11 cellular contexts compared by ENCODE assay signal in the genomic region with DNA sequence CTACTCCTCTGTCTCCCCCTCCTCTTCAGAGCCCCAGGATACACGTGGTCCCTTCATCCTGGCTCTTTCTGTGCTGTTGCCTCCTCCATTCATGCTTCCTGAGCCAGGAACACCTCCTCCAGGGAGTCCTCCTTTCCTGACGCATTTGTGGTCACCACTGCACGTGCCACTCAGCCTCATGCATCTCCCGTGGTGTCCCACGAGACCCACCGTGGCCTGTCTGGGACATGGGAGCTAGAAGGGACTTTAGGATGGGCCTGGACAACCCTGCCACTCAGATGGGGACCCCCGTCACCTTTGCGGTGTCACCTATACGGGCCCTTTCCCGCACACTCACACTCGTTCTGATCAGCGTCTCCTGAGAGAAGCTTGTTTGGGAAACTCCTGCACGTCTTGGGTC. TPM values are rescaled to one million over a fixed set of nuclear protein-coding genes. Genes with fewer than 3 reads are reported as not detected.
DNase-seq lines count a peak whose midpoint lies in the region; ATAC-seq lines count a peak whose summit lies in the region.
"Had no signal": no experiment of that assay in that cellular context is flagged by ENCODE, and none has a peak within 500 bp of the region (broad histone marks: within the 10 kb centered on the region; RNA-seq: fewer than 3 reads in every experiment).

No MANE protein-coding gene starts in this region.

- no peak for DNase-seq in activated naive CD8-positive, alpha-beta T cell treated with anti-CD3 and anti-CD28 coated beads, Interleukin-2, amount 10 ng/mL, durations not matched to agents 7 days and 5 days
- no peak for DNase-seq in NCI-H2029 (lab: John Stamatoyannopoulos, UW)
- DNase-seq in DMS 273 treated with DMSO at 0.1 percent for 48 hours (lab: John Stamatoyannopoulos, UW) = no peak
- DNase-seq: stimulated activated CD4-positive, alpha-beta T cell treated with anti-CD3 and anti-CD28 coated beads, Interleukin-2, amount 100 ng/mL, for 24 hours had no signal

- no peaks in the 10 kb centered on the region for H3K9me3 ChIP-seq in KOPT-K1 (ENCODE audit: insufficient read depth, low read length, poor library complexity, severe bottlenecking)

- H3K27me3 Mint-ChIP-seq in activated naive CD8-positive, alpha-beta T cell treated with anti-CD3 and anti-CD28 coated beads, Interleukin-2, amount 10 ng/mL, durations not matched to agents 7 days and 5 days = no peaks in the 10 kb centered on the region
- no peaks in the 10 kb centered on the region for H3K27me3 Mint-ChIP-seq in stimulated activated memory B cell treated with anti-CD40 and anti-IgM and Interleukin-4, amounts not matched to agents 10 μg/mL and 1 μg/mL and 100 μg/mL, for 72 hours

- H3K27ac ChIP-seq in KOPT-K1 (ENCODE audit: low read depth, low read length, poor library complexity, severe bottlenecking) = peak overlapping the region; percentile 21
- peak overlapping the region; percentile 72 for H3K27ac ChIP-seq in layer of hippocampus (ENCODE audit: low read depth, low read length)

- ATAC-seq in activated naive CD8-positive, alpha-beta T cell treated with anti-CD3 and anti-CD28 coated beads, Interleukin-2, amount 10 ng/mL, durations not matched to agents 7 days and 5 days (ENCODE audit: low read depth) = no peak
- ATAC-seq in stimulated activated memory B cell treated with anti-CD40 and anti-IgM and Interleukin-4, amounts not matched to agents 10 μg/mL and 1 μg/mL and 100 μg/mL, for 72 hours = no peak
- no peak for ATAC-seq in GM19397 (IDR thresholded peaks at IDR 0.05; ENCODE audit: unreplicated experiment)
- ATAC-seq in GM21717 (IDR thresholded peaks at IDR 0.05; ENCODE audit: unreplicated experiment) = no peak

- peaks cover 11% of the 10 kb centered on the region for H3K9me3 Mint-ChIP-seq in activated naive CD8-positive, alpha-beta T cell treated with anti-CD3 and anti-CD28 coated beads, Interleukin-2, amount 10 ng/mL, durations not matched to agents 7 days and 5 days
- H3K9me3 Mint-ChIP-seq in stimulated activated memory B cell treated with anti-CD40 and anti-IgM and Interleukin-4, amounts not matched to agents 10 μg/mL and 1 μg/mL and 100 μg/mL, for 72 hours = peaks cover 6% of the 10 kb centered on the region

- no peaks in the 10 kb centered on the region for H3K27me3 ChIP-seq in layer of hippocampus (ENCODE audit: control insufficient read depth, insufficient read depth, low read length)

- H3K27ac Mint-ChIP-seq in activated naive CD8-positive, alpha-beta T cell treated with anti-CD3 and anti-CD28 coated beads, Interleukin-2, amount 10 ng/mL, durations not matched to agents 7 days and 5 days = peak overlapping the region; percentile 96
- H3K27ac Mint-ChIP-seq in stimulated activated memory B cell treated with anti-CD40 and anti-IgM and Interleukin-4, amounts not matched to agents 10 μg/mL and 1 μg/mL and 100 μg/mL, for 72 hours = peak overlapping the region; percentile 98

- no peaks in the 10 kb centered on the region for H3K36me3 ChIP-seq in KOPT-K1 (ENCODE audit: insufficient read depth, low read length)

- POLR2A ChIA-PET in activated naive CD8-positive, alpha-beta T cell treated with anti-CD3 and anti-CD28 coated beads, Interleukin-2, amount 10 ng/mL, durations not matched to agents 7 days and 5 days (lab: Charles Lee) = interaction anchor here (0.9 to 2.5 kb wide), 5 partner anchors 8 to 47 kb away, joined by 3 to 13 read pairs (median 6); a partner anchor contains a TSS

- peak overlapping the region; percentile 84 for H3K4me3 Mint-ChIP-seq in activated naive CD8-positive, alpha-beta T cell treated with anti-CD3 and anti-CD28 coated beads, Interleukin-2, amount 10 ng/mL, durations not matched to agents 7 days and 5 days
- H3K4me3 Mint-ChIP-seq in stimulated activated memory B cell treated with anti-CD40 and anti-IgM and Interleukin-4, amounts not matched to agents 10 μg/mL and 1 μg/mL and 100 μg/mL, for 72 hours = peak overlapping the region; percentile 94

- peaks cover 53% of the 10 kb centered on the region for H3K36me3 Mint-ChIP-seq in activated naive CD8-positive, alpha-beta T cell treated with anti-CD3 and anti-CD28 coated beads, Interleukin-2, amount 10 ng/mL, durations not matched to agents 7 days and 5 days
- peaks cover 22% of the 10 kb centered on the region for H3K36me3 Mint-ChIP-seq in stimulated activated memory B cell treated with anti-CD40 and anti-IgM and Interleukin-4, amounts not matched to agents 10 μg/mL and 1 μg/mL and 100 μg/mL, for 72 hours

- H3K4me1 Mint-ChIP-seq in activated naive CD8-positive, alpha-beta T cell treated with anti-CD3 and anti-CD28 coated beads, Interleukin-2, amount 10 ng/mL, durations not matched to agents 7 days and 5 days = peaks cover 90% of the 10 kb centered on the region
- H3K4me1 Mint-ChIP-seq in stimulated activated memory B cell treated with anti-CD40 and anti-IgM and Interleukin-4, amounts not matched to agents 10 μg/mL and 1 μg/mL and 100 μg/mL, for 72 hours = peaks cover 93% of the 10 kb centered on the region

RNA-seq across cellular contexts. Expression of a gene that starts 6.7 kb away (rescaled TPM):
- total RNA-seq in activated naive CD8-positive, alpha-beta T cell treated with anti-CD3 and anti-CD28 coated beads, Interleukin-2, amount 10 ng/mL, durations not matched to agents 7 days and 5 days = 10 to 100 TPM; 56.5 to 58.1 TPM

RNA-seq across cellular contexts. Expression of a gene that starts 25.9 kb away (rescaled TPM):
- total RNA-seq in activated naive CD8-positive, alpha-beta T cell treated with anti-CD3 and anti-CD28 coated beads, Interleukin-2, amount 10 ng/mL, durations not matched to agents 7 days and 5 days = under 1 TPM; 0.14 to 0.26 TPM
- total RNA-seq: HT1080, SK-MEL-5 had no signal

RNA-seq across cellular contexts. Expression of a gene that starts 47.5 kb away (rescaled TPM):
- 100 to 1,000 TPM; 119 to 123 TPM for total RNA-seq in activated naive CD8-positive, alpha-beta T cell treated with anti-CD3 and anti-CD28 coated beads, Interleukin-2, amount 10 ng/mL, durations not matched to agents 7 days and 5 days
